8 cellular contexts compared by ENCODE assay signal in genomic region chr2:36965751-36966369, GRCh38. TPM values are rescaled to one million over a fixed set of nuclear protein-coding genes. Genes with fewer than 3 reads are reported as not detected.
DNase-seq lines count a peak whose midpoint lies in the region; ATAC-seq and TF ChIP-seq lines count a peak whose summit lies in the region.

No MANE protein-coding gene starts in this region.

- peak; percentile 23 for ATAC-seq in HG02981 (IDR thresholded peaks at IDR 0.05; ENCODE audit: unreplicated experiment)
- peak; percentile 48 for ATAC-seq in gastroesophageal sphincter

- DNase-seq in activated CD4-positive, alpha-beta T cell treated with anti-CD3 and anti-CD28 coated beads for 24 hours (ENCODE audit: low read depth in 2 of 2): peak; percentile 27
- DNase-seq in activated CD4-positive, alpha-beta T cell treated with anti-CD3 and anti-CD28 coated beads for 1 hour: no peak
- DNase-seq in NCI-H748 treated with DMSO at 0.1 percent for 48 hours (lab: John Stamatoyannopoulos, UW) (peak; percentile 24), MV-4-11 (lab: John Stamatoyannopoulos, UW) (no peak)
- no peak for DNase-seq in activated T-helper 2 cell treated with anti-CD3 and anti-CD28 coated beads, Interferon-gamma antibody, Interleukin-2, Interleukin-4, amounts not matched to agents 10 μg/mL and 5 μg/mL and 100 μg/mL, durations not matched to agents 14 hours and 24 hours and 36 hours (ENCODE audit: low spot score)

- no peaks in the 10 kb centered on the region for H3K9me3 ChIP-seq in gastroesophageal sphincter
- H3K9me3 ChIP-seq in parathyroid adenoma (ENCODE audit: control insufficient read depth, low read length): no peaks in the 10 kb centered on the region

- no peaks in the 10 kb centered on the region for H3K27me3 ChIP-seq in gastroesophageal sphincter
- no peaks in the 10 kb centered on the region for H3K27me3 ChIP-seq in parathyroid adenoma (ENCODE audit: control insufficient read depth, insufficient read depth, low read length)

- H3K4me1 ChIP-seq in gastroesophageal sphincter: peaks cover 0 to 40% (median 11%) of the 10 kb centered on the region in 3 donors
- peaks cover 3% of the 10 kb centered on the region for H3K4me1 ChIP-seq in parathyroid adenoma

- peaks cover 10% of the 10 kb centered on the region for H3K79me2 ChIP-seq in parathyroid adenoma

- H3K4me3 ChIP-seq in gastroesophageal sphincter: peak overlapping the region; percentile 66 to 100
- peak overlapping the region; percentile 83 for H3K4me3 ChIP-seq in parathyroid adenoma (ENCODE audit: low read depth, low read length)

- peak overlapping the region; percentile 24 for H3K9ac ChIP-seq in parathyroid adenoma

- H3K36me3 ChIP-seq in gastroesophageal sphincter (no peaks in the 10 kb centered on the region), parathyroid adenoma (ENCODE audit: control insufficient read depth, insufficient read depth, low read length) (no peaks in the 10 kb centered on the region)

- no peaks in the 10 kb centered on the region for H3K27me3 Mint-ChIP-seq in activated T-helper 2 cell treated with anti-CD3 and anti-CD28 coated beads, Interferon-gamma antibody, Interleukin-2, Interleukin-4, amounts not matched to agents 10 μg/mL and 5 μg/mL and 100 μg/mL, durations not matched to agents 14 hours and 24 hours and 36 hours (ENCODE audit: low read depth)

- peak overlapping the region; percentile 87 for H2AFZ ChIP-seq in parathyroid adenoma

- peaks cover 36% of the 10 kb centered on the region for H3K4me1 Mint-ChIP-seq in activated T-helper 2 cell treated with anti-CD3 and anti-CD28 coated beads, Interferon-gamma antibody, Interleukin-2, Interleukin-4, amounts not matched to agents 10 μg/mL and 5 μg/mL and 100 μg/mL, durations not matched to agents 14 hours and 24 hours and 36 hours (ENCODE audit: low read depth)

- 0% methylated on average over 11 to 23 of the region's 42 CpGs for WGBS in gastroesophageal sphincter (ENCODE audit: low coverage in 1 of 2), 2 donors

- peak overlapping the region; percentile 88 for H3K27ac Mint-ChIP-seq in activated T-helper 2 cell treated with anti-CD3 and anti-CD28 coated beads, Interferon-gamma antibody, Interleukin-2, Interleukin-4, amounts not matched to agents 10 μg/mL and 5 μg/mL and 100 μg/mL, durations not matched to agents 14 hours and 24 hours and 36 hours

- H3K4me2 ChIP-seq in parathyroid adenoma (ENCODE audit: low read length): peak overlapping the region; percentile 69

- TF ChIP-seq POLR2A in gastroesophageal sphincter (IDR thresholded peaks at IDR 0.05): no peak

- H3K4me3 Mint-ChIP-seq in activated T-helper 2 cell treated with anti-CD3 and anti-CD28 coated beads, Interferon-gamma antibody, Interleukin-2, Interleukin-4, amounts not matched to agents 10 μg/mL and 5 μg/mL and 100 μg/mL, durations not matched to agents 14 hours and 24 hours and 36 hours (ENCODE audit: low read depth): peak overlapping the region; percentile 96

- intact Hi-C loops in activated T-helper 2 cell treated with anti-CD3 and anti-CD28 coated beads, Interferon-gamma antibody, Interleukin-2, Interleukin-4, amounts not matched to agents 10 μg/mL and 5 μg/mL and 100 μg/mL, durations not matched to agents 14 hours and 24 hours and 36 hours (cut with micrococcal nuclease): loop anchor here (1.0 to 10.0 kb wide), 5 partner anchors 118 to 721 kb away; partner anchors contain the start of genes CEBPZ, FEZ2, GPATCH11 and HEATR5B

- H3K27ac ChIP-seq in gastroesophageal sphincter: peak overlapping the region; percentile 15 to 95 (median 90)
- peak overlapping the region; percentile 43 for H3K27ac ChIP-seq in parathyroid adenoma

- TF ChIP-seq CTCF in gastroesophageal sphincter (IDR thresholded peaks at IDR 0.05) (no peak), parathyroid adenoma (IDR thresholded peaks at IDR 0.05) (no peak)

- TF ChIP-seq EP300 in gastroesophageal sphincter (IDR thresholded peaks at IDR 0.05): no peak

- H3K36me3 Mint-ChIP-seq in activated T-helper 2 cell treated with anti-CD3 and anti-CD28 coated beads, Interferon-gamma antibody, Interleukin-2, Interleukin-4, amounts not matched to agents 10 μg/mL and 5 μg/mL and 100 μg/mL, durations not matched to agents 14 hours and 24 hours and 36 hours (ENCODE audit: low read depth): peaks cover 8% of the 10 kb centered on the region

- no peaks in the 10 kb centered on the region for H3K9me3 Mint-ChIP-seq in activated T-helper 2 cell treated with anti-CD3 and anti-CD28 coated beads, Interferon-gamma antibody, Interleukin-2, Interleukin-4, amounts not matched to agents 10 μg/mL and 5 μg/mL and 100 μg/mL, durations not matched to agents 14 hours and 24 hours and 36 hours

RNA-seq across cellular contexts. Expression of gene STRN, which starts 0.5 kb away (rescaled TPM):
- total RNA-seq in activated T-helper 2 cell treated with anti-CD3 and anti-CD28 coated beads, Interferon-gamma antibody, Interleukin-2, Interleukin-4, amounts not matched to agents 10 μg/mL and 5 μg/mL and 100 μg/mL, durations not matched to agents 14 hours and 24 hours and 36 hours: 27.7 and 29.7 TPM in 2 replicates
- total RNA-seq in gastroesophageal sphincter: 10 to 100 TPM; 18.5 to 24.6 (median 20.9) TPM

Comparison
In these comparisons a context has a peak if more than half of its experiments do, and no peak if none do; other contexts are left out.
1. DNase-seq: peak in activated CD4-positive, alpha-beta T cell treated with anti-CD3 and anti-CD28 coated beads for 24 hours (2 of 2) and NCI-H748 treated with DMSO at 0.1 percent for 48 hours (single experiment); none in activated CD4-positive, alpha-beta T cell treated with anti-CD3 and anti-CD28 coated beads for 1 hour (single experiment), activated T-helper 2 cell treated with anti-CD3 and anti-CD28 coated beads, Interferon-gamma antibody, Interleukin-2, Interleukin-4, amounts not matched to agents 10 μg/mL and 5 μg/mL and 100 μg/mL, durations not matched to agents 14 hours and 24 hours and 36 hours (single experiment) and MV-4-11 (single experiment).